In the genomic region with DNA sequence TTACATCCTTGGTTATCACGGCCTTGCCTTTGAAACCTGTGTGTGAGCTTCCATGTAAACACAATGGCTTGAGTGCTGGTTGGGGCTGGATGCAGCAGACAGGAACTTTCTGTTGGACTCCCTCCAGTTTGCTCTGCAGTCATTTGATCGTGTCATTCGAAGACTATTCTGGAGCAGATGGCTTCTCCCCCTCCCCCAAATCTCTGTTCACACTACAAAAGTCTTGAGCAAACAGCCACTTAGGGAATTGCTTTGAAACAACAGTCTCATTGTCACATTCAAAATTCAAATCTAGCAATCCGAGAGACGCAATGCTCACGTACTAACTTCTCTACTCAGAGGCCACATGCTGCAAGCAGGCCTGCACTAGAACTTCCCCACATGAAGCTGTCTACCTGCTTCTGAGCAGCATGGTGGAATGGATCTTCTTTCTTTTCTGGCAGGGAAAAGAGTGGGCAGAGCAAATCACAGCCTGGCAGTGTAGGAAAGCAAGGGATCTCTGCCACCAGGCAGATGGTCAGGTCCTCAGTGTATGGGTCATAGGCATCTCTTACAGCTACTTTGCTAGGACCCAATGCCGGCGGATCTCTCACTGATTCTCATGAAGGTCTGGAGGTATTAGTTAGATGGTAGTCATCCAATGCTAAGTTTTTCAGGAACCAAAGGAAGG, we compare ENCODE assay signal across 11 cellular contexts.
DNase-seq lines count a peak whose midpoint lies in the region; ATAC-seq and TF ChIP-seq lines count a peak whose summit lies in the region.
"Had no signal": no experiment of that assay in that cellular context is flagged by ENCODE, and none has a peak within 500 bp of the region (broad histone marks: within the 10 kb centered on the region; RNA-seq: fewer than 3 reads in every experiment).

No MANE protein-coding gene starts in this region.

- ATAC-seq in right cardiac atrium (peak; percentile 84 to 86), HG02973 (IDR thresholded peaks at IDR 0.05; ENCODE audit: unreplicated experiment) (no peak), HG03571 (IDR thresholded peaks at IDR 0.05; ENCODE audit: unreplicated experiment) (no peak)

- TF ChIP-seq POLR2A in thyroid gland (IDR thresholded peaks at IDR 0.05): peak in 1 of 2 donors; percentile 80

- H3K27me3 ChIP-seq in WERI-Rb-1 (ENCODE audit: insufficient read depth, low read depth, severe bottlenecking): no peaks in the 10 kb centered on the region
- no peaks in the 10 kb centered on the region for H3K27me3 ChIP-seq in right cardiac atrium (ENCODE audit: control insufficient read depth, insufficient read depth)
- H3K27me3 ChIP-seq in thyroid gland: no peaks in the 10 kb centered on the region
- H3K27me3 ChIP-seq: SJCRH30 had no signal

- intact Hi-C loops in right cardiac atrium (cut with DNase I) (no loop called here), thyroid gland (cut with DNase I) (no loop called here)

- H3K9me3 ChIP-seq in WERI-Rb-1 (ENCODE audit: severe bottlenecking) (no peaks in the 10 kb centered on the region), right cardiac atrium (ENCODE audit: control insufficient read depth, low read length) (no peaks in the 10 kb centered on the region), thyroid gland (no peaks in the 10 kb centered on the region)
- H3K9me3 ChIP-seq: SJCRH30 had no signal

- 55% methylated on average over 8 of the region's 8 CpGs for WGBS in right cardiac atrium
- WGBS in thyroid gland, 2 donors: 29 to 41% methylated on average over 8 of the region's 8 CpGs

- TF ChIP-seq CTCF in WERI-Rb-1 (IDR thresholded peaks at IDR 0.05; ENCODE audit: low read depth, low read length) (no peak), thyroid gland (IDR thresholded peaks at IDR 0.05) (no peak)

- no peak overlapping the region for H3K4me3 ChIP-seq in WERI-Rb-1 (ENCODE audit: low read depth, low read length)
- no peak overlapping the region for H3K4me3 ChIP-seq in right cardiac atrium (ENCODE audit: low read length)
- H3K4me3 ChIP-seq in thyroid gland (replicated peaks in 1 of 3): no peak overlapping the region
- H3K4me3 ChIP-seq: SJCRH30 had no signal

- H3K36me3 ChIP-seq in WERI-Rb-1 (peaks cover 21% of the 10 kb centered on the region), thyroid gland (no peaks in the 10 kb centered on the region)
- H3K36me3 ChIP-seq: SJCRH30 had no signal

- H3K27ac ChIP-seq in WERI-Rb-1 (peak overlapping the region; percentile 85), right cardiac atrium (ENCODE audit: low read length) (peak overlapping the region; percentile 80), thyroid gland (peak overlapping the region; percentile 88 to 99 (median 95))
- H3K27ac ChIP-seq: SJCRH30 had no signal

- H3K4me1 ChIP-seq in right cardiac atrium (ENCODE audit: control insufficient read depth, insufficient read depth, low read length) (peaks cover 12% of the 10 kb centered on the region), thyroid gland (peaks cover 80 to 92% of the 10 kb centered on the region in 2 donors)

- DNase-seq in NCI-H1417 (lab: John Stamatoyannopoulos, UW): peak in 2 of 3 experiments; percentile 43 to 56
- no peak for DNase-seq in NCI-H1417 treated with DMSO at 0.1 percent for 48 hours (lab: John Stamatoyannopoulos, UW)
- DNase-seq in WERI-Rb-1: peak; percentile 78
- peak in 2 of 3 donors; percentile 23 to 58 for DNase-seq in right cardiac atrium
- DNase-seq in thyroid gland: peak; percentile 90 to 92
- no peak for DNase-seq in mesenteric fat pad (ENCODE audit: low spot score)
- DNase-seq: activated CD8-positive, alpha-beta memory T cell treated with anti-CD3 and anti-CD28 coated beads, Interleukin-2, amount 50 U/mL, for 4 hours; HCEC 1CT had no signal

Comparison
In these comparisons a context has a peak if more than half of its experiments do, and no peak if none do; other contexts are left out.
1. DNase-seq: peak in NCI-H1417 (2 of 3), WERI-Rb-1 (single experiment), right cardiac atrium (2 of 3) and thyroid gland (2 of 2); none in NCI-H1417 treated with DMSO at 0.1 percent for 48 hours (single experiment) and mesenteric fat pad (single experiment).
2. ATAC-seq: peak in right cardiac atrium (2 of 2); none in HG02973 (single experiment) and HG03571 (single experiment).
3. Peak in every context shown above with its lines, with median percentiles within 50 percentile points of each other: H3K27ac ChIP-seq.